ENCODE assay signal across 19 cellular contexts in the genomic region with DNA sequence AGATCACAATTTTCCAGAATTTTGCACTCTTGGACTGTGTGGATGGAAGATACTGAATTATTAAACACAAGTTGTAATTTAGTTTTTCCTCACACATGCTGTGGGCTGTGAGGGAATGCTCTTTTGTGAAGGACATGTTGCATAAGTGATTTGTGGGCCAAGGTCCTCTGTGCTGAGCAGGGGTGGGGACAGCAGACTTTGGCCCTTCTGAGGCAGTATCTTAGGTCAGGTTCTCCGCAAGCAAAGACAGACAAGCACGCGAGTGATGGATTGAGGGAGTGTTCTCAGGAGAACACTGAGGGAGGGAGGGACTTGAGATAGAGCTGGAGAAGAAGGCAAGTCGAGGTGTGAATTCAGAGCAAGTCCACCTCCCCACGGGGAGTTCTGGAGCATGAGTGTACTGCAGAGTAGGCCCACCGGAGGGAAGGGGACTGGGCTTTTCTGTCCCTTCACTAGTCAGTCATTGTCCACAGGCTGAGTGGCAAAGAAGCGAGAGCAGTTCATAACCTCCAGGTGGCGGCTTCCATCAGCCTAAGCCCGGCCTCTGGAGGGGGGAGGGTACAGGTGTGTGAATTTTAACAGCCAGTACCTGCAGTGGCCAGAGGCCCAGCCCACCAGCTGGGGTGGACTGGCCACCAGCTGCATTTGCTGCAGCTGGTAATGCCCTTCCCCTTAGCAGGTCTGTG. TPM values are rescaled to one million over a fixed set of nuclear protein-coding genes. Genes with fewer than 3 reads are reported as not detected.
A peak's percentile ranks its signal among the peaks of the same experiment; 100 is the strongest.
DNase-seq lines count a peak whose midpoint lies in the region; ATAC-seq and TF ChIP-seq lines count a peak whose summit lies in the region.
"Had no signal": no experiment of that assay in that cellular context is flagged by ENCODE, and none has a peak within 500 bp of the region (broad histone marks: within the 10 kb centered on the region; RNA-seq: fewer than 3 reads in every experiment).

No MANE protein-coding gene starts in this region.

- no peaks in the 10 kb centered on the region for H3K9me3 ChIP-seq in body of pancreas
- H3K9me3 ChIP-seq: thoracic aorta had no signal

- TF ChIP-seq CTCF in body of pancreas (IDR thresholded peaks at IDR 0.05), result peak in 4 of 7 experiments; percentile 9 to 46 (median 39)

- ATAC-seq in body of pancreas, result peak; percentile 77
- peak; percentile 95 for ATAC-seq in left colon
- peak; percentile 24 for ATAC-seq in stimulated activated memory B cell treated with anti-CD40 and anti-IgM and Interleukin-4, amounts not matched to agents 10 μg/mL and 1 μg/mL and 100 μg/mL, for 72 hours
- ATAC-seq: Panc1 had no signal

- TF ChIP-seq POLR2A in body of pancreas (IDR thresholded peaks at IDR 0.05), result no peak

- H3K4me1 ChIP-seq in body of pancreas, result peaks cover 37% of the 10 kb centered on the region

- 31 to 40% methylated on average over 7 to 9 of the region's 9 CpGs for WGBS in body of pancreas, 2 donors

- intact Hi-C loops in body of pancreas (cut with DNase I) (no loop called here), left colon (cut with DNase I, micrococcal nuclease) (loop anchor here in 1 of 2 donors (10.0 kb wide), 1 partner anchor 68 kb away; no protein-coding TSS in a partner anchor)

- no peaks in the 10 kb centered on the region for H3K4me1 Mint-ChIP-seq in stimulated activated memory B cell treated with anti-CD40 and anti-IgM and Interleukin-4, amounts not matched to agents 10 μg/mL and 1 μg/mL and 100 μg/mL, for 72 hours

- H3K9me3 Mint-ChIP-seq in stimulated activated memory B cell treated with anti-CD40 and anti-IgM and Interleukin-4, amounts not matched to agents 10 μg/mL and 1 μg/mL and 100 μg/mL, for 72 hours, result no peaks in the 10 kb centered on the region
- H3K9me3 Mint-ChIP-seq: dendritic cell treated with granulocyte-macrophage colony-stimulating factor and Interleukin-4, amounts not matched to agents 40 ng/mL and 50 ng/mL, for 4 days had no signal

- no peak overlapping the region for H3K4me3 Mint-ChIP-seq in stimulated activated memory B cell treated with anti-CD40 and anti-IgM and Interleukin-4, amounts not matched to agents 10 μg/mL and 1 μg/mL and 100 μg/mL, for 72 hours
- H3K4me3 Mint-ChIP-seq: dendritic cell treated with granulocyte-macrophage colony-stimulating factor and Interleukin-4, amounts not matched to agents 40 ng/mL and 50 ng/mL, for 4 days; nephron had no signal

- H3K27ac ChIP-seq in body of pancreas, result peak overlapping the region in 3 of 4 donors; percentile 11 to 61 (median 42)
- H3K27ac ChIP-seq: thoracic aorta had no signal

- H3K27ac Mint-ChIP-seq in stimulated activated memory B cell treated with anti-CD40 and anti-IgM and Interleukin-4, amounts not matched to agents 10 μg/mL and 1 μg/mL and 100 μg/mL, for 72 hours, result no peak overlapping the region
- H3K27ac Mint-ChIP-seq: dendritic cell treated with granulocyte-macrophage colony-stimulating factor and Interleukin-4, amounts not matched to agents 40 ng/mL and 50 ng/mL, for 4 days had no signal

- peaks cover 26% of the 10 kb centered on the region for H3K27me3 Mint-ChIP-seq in stimulated activated memory B cell treated with anti-CD40 and anti-IgM and Interleukin-4, amounts not matched to agents 10 μg/mL and 1 μg/mL and 100 μg/mL, for 72 hours

- H3K36me3 ChIP-seq in body of pancreas (replicated peaks in 1 of 2; ENCODE audit: insufficient read depth in 1 of 2, low read depth in 2 of 2), result no peaks in the 10 kb centered on the region
- H3K36me3 ChIP-seq: thoracic aorta had no signal

- H3K36me3 Mint-ChIP-seq in stimulated activated memory B cell treated with anti-CD40 and anti-IgM and Interleukin-4, amounts not matched to agents 10 μg/mL and 1 μg/mL and 100 μg/mL, for 72 hours, result no peaks in the 10 kb centered on the region

- DNase-seq in NCI-H82 (lab: John Stamatoyannopoulos, UW), result peak; percentile 7
- no peak for DNase-seq in NCI-H82 treated with DMSO at 0.1 percent for 48 hours (lab: John Stamatoyannopoulos, UW; ENCODE audit: unreplicated experiment)
- peak; percentile 45 to 82 (median 70) for DNase-seq in body of pancreas
- peak; percentile 41 to 77 for DNase-seq in left colon
- no peak for DNase-seq in DMS114 treated with DMSO at 0.1 percent for 48 hours (lab: John Stamatoyannopoulos, UW; ENCODE audit: unreplicated experiment)
- no peak for DNase-seq in NOMO-1 (lab: John Stamatoyannopoulos, UW; ENCODE audit: unreplicated experiment in 2 of 2)
- no peak for DNase-seq in NCI-H526 (lab: John Stamatoyannopoulos, UW)
- DNase-seq: 8988T; activated effector memory CD4-positive, alpha-beta T cell treated with Interleukin-2 at 50 U/mL for 16 hours; HCEC 1CT; NCI-H187; NCI-H510A treated with DMSO at 0.1 percent for 48 hours; retina; stimulated activated CD4-positive, alpha-beta T cell treated with anti-CD3 and anti-CD28 coated beads, Interleukin-1b, Interleukin-23, amount 100 ng/mL, for 48 hours had no signal

- H3K27me3 ChIP-seq in body of pancreas, result no peaks in the 10 kb centered on the region

- no peak overlapping the region for H3K4me3 ChIP-seq in body of pancreas
- H3K4me3 ChIP-seq: thoracic aorta had no signal

RNA-seq across cellular contexts. Expression of a gene that starts 19.1 kb away (rescaled TPM):
- total RNA-seq in body of pancreas (under 1 TPM; 0.26 to 0.33 TPM), left colon (1 to 10 TPM; 2.8 to 3.7 TPM)

Comparison
In these comparisons a context has a peak if more than half of its experiments do, and no peak if none do; other contexts are left out.
1. DNase-seq: peak in NCI-H82 (single experiment), body of pancreas (4 of 4) and left colon (2 of 2); none in NCI-H82 treated with DMSO at 0.1 percent for 48 hours (single experiment), DMS114 treated with DMSO at 0.1 percent for 48 hours (single experiment), NOMO-1 (0 of 2) and NCI-H526 (0 of 2).
2. ATAC-seq: peak in every context shown above with its lines; median percentile 95 in left colon; 77 in body of pancreas; 24 in stimulated activated memory B cell treated with anti-CD40 and anti-IgM and Interleukin-4, amounts not matched to agents 10 μg/mL and 1 μg/mL and 100 μg/mL, for 72 hours.